ENCODE assay signal across 8 cellular contexts in genomic region chr13:110319774-110320509, GRCh38. TPM values are rescaled to one million over a fixed set of nuclear protein-coding genes. Genes with fewer than 3 reads are reported as not detected.
A peak's percentile ranks its signal among the peaks of the same experiment; 100 is the strongest.
DNase-seq lines count a peak whose midpoint lies in the region; ATAC-seq and TF ChIP-seq lines count a peak whose summit lies in the region.

No MANE protein-coding gene starts in this region.

- H3K4me1 ChIP-seq in gastroesophageal sphincter (peaks cover 6 to 100% (median 61%) of the 10 kb centered on the region in 3 donors), smooth muscle cell (ENCODE audit: low read depth) (peaks cover 26% of the 10 kb centered on the region), Peyer's patch (no peaks in the 10 kb centered on the region)

- TF ChIP-seq POLR2A in gastroesophageal sphincter (IDR thresholded peaks at IDR 0.05), result no peak
- no peak for TF ChIP-seq POLR2A in Peyer's patch (IDR thresholded peaks at IDR 0.05)

- peaks cover 99% of the 10 kb centered on the region for H3K79me2 ChIP-seq in smooth muscle cell (ENCODE audit: low read depth)

- H3K4me2 ChIP-seq in smooth muscle cell, result peak overlapping the region; percentile 77

- H3F3A ChIP-seq in smooth muscle cell (ENCODE audit: low read depth), result peaks cover 87% of the 10 kb centered on the region

- peak; percentile 55 for DNase-seq in H7
- no peak for DNase-seq in smooth muscle cell (lab: John Stamatoyannopoulos, UW; ENCODE audit: unreplicated experiment)
- no peak for DNase-seq in Peyer's patch
- DNase-seq in NCI-H2196 treated with DMSO at 0.1 percent for 48 hours (lab: John Stamatoyannopoulos, UW; ENCODE audit: unreplicated experiment), result no peak

- H3K4me3 ChIP-seq in H7 (ENCODE audit: insufficient read depth, low read depth, low read length) (no peak overlapping the region), gastroesophageal sphincter (no peak overlapping the region), smooth muscle cell (no peak overlapping the region), Peyer's patch (no peak overlapping the region)

- no peak for TF ChIP-seq EP300 in gastroesophageal sphincter (IDR thresholded peaks at IDR 0.05)

- TF ChIP-seq CTCF in gastroesophageal sphincter (IDR thresholded peaks at IDR 0.05) (no peak), smooth muscle cell (IDR thresholded peaks at IDR 0.05; ENCODE audit: borderline replicate concordance, insufficient read depth, poor library complexity, severe bottlenecking) (no peak), Peyer's patch (IDR thresholded peaks at IDR 0.05) (no peak)

- H3K36me3 ChIP-seq in H7 (replicated peaks; ENCODE audit: control insufficient read depth, insufficient read depth, low read length), result peaks cover 7% of the 10 kb centered on the region
- peaks cover 0 to 14% of the 10 kb centered on the region in 2 donors for H3K36me3 ChIP-seq in gastroesophageal sphincter
- H3K36me3 ChIP-seq in smooth muscle cell (ENCODE audit: low read depth), result peaks cover 4% of the 10 kb centered on the region
- peaks cover 0 to 8% (median 0%) of the 10 kb centered on the region in 3 donors for H3K36me3 ChIP-seq in Peyer's patch

- H3K9me3 ChIP-seq in gastroesophageal sphincter, result no peaks in the 10 kb centered on the region
- H3K9me3 ChIP-seq in smooth muscle cell (replicated peaks; ENCODE audit: low read depth), result no peaks in the 10 kb centered on the region
- no peaks in the 10 kb centered on the region for H3K9me3 ChIP-seq in Peyer's patch

- no peaks in the 10 kb centered on the region for H3K27me3 ChIP-seq in H7 (ENCODE audit: control insufficient read depth, insufficient read depth, low read length)
- no peaks in the 10 kb centered on the region for H3K27me3 ChIP-seq in gastroesophageal sphincter
- no peaks in the 10 kb centered on the region for H3K27me3 ChIP-seq in smooth muscle cell (ENCODE audit: low read depth)
- H3K27me3 ChIP-seq in Peyer's patch, result no peaks in the 10 kb centered on the region

- H4K20me1 ChIP-seq in smooth muscle cell (ENCODE audit: low read depth), result peaks cover 99% of the 10 kb centered on the region

- peak overlapping the region; percentile 45 for H3K9ac ChIP-seq in smooth muscle cell (ENCODE audit: low read depth)

- H2AFZ ChIP-seq in smooth muscle cell (ENCODE audit: low read depth), result no peak overlapping the region

- peak overlapping the region; percentile 52 to 99 (median 84) for H3K27ac ChIP-seq in gastroesophageal sphincter
- H3K27ac ChIP-seq in smooth muscle cell (ENCODE audit: low read depth), result peak overlapping the region; percentile 96
- peak overlapping the region in 2 of 4 donors; percentile 44 to 50 for H3K27ac ChIP-seq in Peyer's patch

- ATAC-seq in SK-N-SH treated with all-trans-retinoic acid at 6 μM for 48 hours, result peak; percentile 80
- peak; percentile 22 for ATAC-seq in gastroesophageal sphincter
- ATAC-seq in HG02678 (IDR thresholded peaks at IDR 0.05; ENCODE audit: unreplicated experiment), result no peak
- no peak for ATAC-seq in HG03095 (IDR thresholded peaks at IDR 0.05; ENCODE audit: unreplicated experiment)

- 49 to 63% methylated on average over 12 to 14 of the region's 19 CpGs for WGBS in gastroesophageal sphincter (ENCODE audit: low coverage in 1 of 2), 2 donors
- 37% methylated on average over 17 of the region's 19 CpGs for WGBS in smooth muscle cell (ENCODE audit: low lambda C conversion rate)

TF ChIP-seq in SK-N-SH treated with all-trans-retinoic acid at 6 μM for 48 hours, 23 proteins besides CTCF, POLR2A, EP300 and RAD21:
- TF ChIP-seq ZC3H10 (CRISPR knock-in tag; IDR thresholded peaks at IDR 0.05), result no peak
- TF ChIP-seq ARNTL (CRISPR knock-in tag; IDR thresholded peaks at IDR 0.05; ENCODE audit: borderline replicate concordance, low read depth), result no peak
- TF ChIP-seq, protein P1, sequence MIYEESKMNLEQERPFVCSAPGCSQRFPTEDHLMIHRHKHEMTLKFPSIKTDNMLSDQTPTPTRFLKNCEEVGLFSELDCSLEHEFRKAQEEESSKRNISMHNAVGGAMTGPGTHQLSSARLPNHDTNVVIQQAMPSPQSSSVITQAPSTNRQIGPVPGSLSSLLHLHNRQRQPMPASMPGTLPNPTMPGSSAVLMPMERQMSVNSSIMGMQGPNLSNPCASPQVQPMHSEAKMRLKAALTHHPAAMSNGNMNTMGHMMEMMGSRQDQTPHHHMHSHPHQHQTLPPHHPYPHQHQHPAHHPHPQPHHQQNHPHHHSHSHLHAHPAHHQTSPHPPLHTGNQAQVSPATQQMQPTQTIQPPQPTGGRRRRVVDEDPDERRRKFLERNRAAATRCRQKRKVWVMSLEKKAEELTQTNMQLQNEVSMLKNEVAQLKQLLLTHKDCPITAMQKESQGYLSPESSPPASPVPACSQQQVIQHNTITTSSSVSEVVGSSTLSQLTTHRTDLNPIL (CRISPR knock-in tag; IDR thresholded peaks at IDR 0.05; ENCODE audit: low read depth), result no peak
- 0 out of 2 replicates have a peak, but pooled peaks have one; percentile 17 for TF ChIP-seq ISL1 (CRISPR knock-in tag; IDR thresholded peaks at IDR 0.05)
- TF ChIP-seq, protein P2, sequence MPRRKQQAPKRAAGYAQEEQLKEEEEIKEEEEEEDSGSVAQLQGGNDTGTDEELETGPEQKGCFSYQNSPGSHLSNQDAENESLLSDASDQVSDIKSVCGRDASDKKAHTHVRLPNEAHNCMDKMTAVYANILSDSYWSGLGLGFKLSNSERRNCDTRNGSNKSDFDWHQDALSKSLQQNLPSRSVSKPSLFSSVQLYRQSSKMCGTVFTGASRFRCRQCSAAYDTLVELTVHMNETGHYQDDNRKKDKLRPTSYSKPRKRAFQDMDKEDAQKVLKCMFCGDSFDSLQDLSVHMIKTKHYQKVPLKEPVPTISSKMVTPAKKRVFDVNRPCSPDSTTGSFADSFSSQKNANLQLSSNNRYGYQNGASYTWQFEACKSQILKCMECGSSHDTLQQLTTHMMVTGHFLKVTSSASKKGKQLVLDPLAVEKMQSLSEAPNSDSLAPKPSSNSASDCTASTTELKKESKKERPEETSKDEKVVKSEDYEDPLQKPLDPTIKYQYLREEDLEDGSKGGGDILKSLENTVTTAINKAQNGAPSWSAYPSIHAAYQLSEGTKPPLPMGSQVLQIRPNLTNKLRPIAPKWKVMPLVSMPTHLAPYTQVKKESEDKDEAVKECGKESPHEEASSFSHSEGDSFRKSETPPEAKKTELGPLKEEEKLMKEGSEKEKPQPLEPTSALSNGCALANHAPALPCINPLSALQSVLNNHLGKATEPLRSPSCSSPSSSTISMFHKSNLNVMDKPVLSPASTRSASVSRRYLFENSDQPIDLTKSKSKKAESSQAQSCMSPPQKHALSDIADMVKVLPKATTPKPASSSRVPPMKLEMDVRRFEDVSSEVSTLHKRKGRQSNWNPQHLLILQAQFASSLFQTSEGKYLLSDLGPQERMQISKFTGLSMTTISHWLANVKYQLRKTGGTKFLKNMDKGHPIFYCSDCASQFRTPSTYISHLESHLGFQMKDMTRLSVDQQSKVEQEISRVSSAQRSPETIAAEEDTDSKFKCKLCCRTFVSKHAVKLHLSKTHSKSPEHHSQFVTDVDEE (CRISPR knock-in tag; IDR thresholded peaks at IDR 0.05), result no peak
- TF ChIP-seq, protein P3, sequence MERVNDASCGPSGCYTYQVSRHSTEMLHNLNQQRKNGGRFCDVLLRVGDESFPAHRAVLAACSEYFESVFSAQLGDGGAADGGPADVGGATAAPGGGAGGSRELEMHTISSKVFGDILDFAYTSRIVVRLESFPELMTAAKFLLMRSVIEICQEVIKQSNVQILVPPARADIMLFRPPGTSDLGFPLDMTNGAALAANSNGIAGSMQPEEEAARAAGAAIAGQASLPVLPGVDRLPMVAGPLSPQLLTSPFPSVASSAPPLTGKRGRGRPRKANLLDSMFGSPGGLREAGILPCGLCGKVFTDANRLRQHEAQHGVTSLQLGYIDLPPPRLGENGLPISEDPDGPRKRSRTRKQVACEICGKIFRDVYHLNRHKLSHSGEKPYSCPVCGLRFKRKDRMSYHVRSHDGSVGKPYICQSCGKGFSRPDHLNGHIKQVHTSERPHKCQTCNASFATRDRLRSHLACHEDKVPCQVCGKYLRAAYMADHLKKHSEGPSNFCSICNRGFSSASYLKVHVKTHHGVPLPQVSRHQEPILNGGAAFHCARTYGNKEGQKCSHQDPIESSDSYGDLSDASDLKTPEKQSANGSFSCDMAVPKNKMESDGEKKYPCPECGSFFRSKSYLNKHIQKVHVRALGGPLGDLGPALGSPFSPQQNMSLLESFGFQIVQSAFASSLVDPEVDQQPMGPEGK (CRISPR knock-in tag; IDR thresholded peaks at IDR 0.05; ENCODE audit: borderline replicate concordance), result no peak
- no peak for TF ChIP-seq TCF4 (CRISPR knock-in tag; IDR thresholded peaks at IDR 0.05; ENCODE audit: borderline replicate concordance)
TF ChIP-seq in SK-N-SH treated with all-trans-retinoic acid at 6 μM for 48 hours: peak in this region for 1.

RNA-seq across cellular contexts. Expression of gene COL4A2, which starts 12.9 kb away (rescaled TPM):
- total RNA-seq in H7 (2014; rRNA removed; shearing (Covaris generic)), result 166 and 168 TPM in 2 replicates
- total RNA-seq in gastroesophageal sphincter (100 to 1,000 TPM; 478 to 945 (median 543) TPM), smooth muscle cell (1,456 and 1,535 TPM in 2 replicates), Peyer's patch (100 to 1,000 TPM in 2 of 4 donors, 10 to 100 TPM in 2; 56.6 to 139 (median 89.1) TPM)
- polyA plus RNA-seq in smooth muscle cell, result 2,012 and 2,786 TPM in 2 replicates

RNA-seq across cellular contexts. Expression of gene COL4A1, which starts 13.0 kb away (rescaled TPM):
- 131 and 135 TPM in 2 replicates for total RNA-seq in H7 (2014; rRNA removed; shearing (Covaris generic))
- total RNA-seq in gastroesophageal sphincter, result 100 to 1,000 TPM; 278 to 618 (median 440) TPM
- 4,372 and 5,353 TPM in 2 replicates for total RNA-seq in smooth muscle cell
- 1,844 and 2,409 TPM in 2 replicates for polyA plus RNA-seq in smooth muscle cell
- 10 to 100 TPM; 28.0 to 69.3 (median 36.3) TPM for total RNA-seq in Peyer's patch

Comparison
In these comparisons a context has a peak if more than half of its experiments do, and no peak if none do; other contexts are left out.
1. ATAC-seq: peak in SK-N-SH treated with all-trans-retinoic acid at 6 μM for 48 hours (single experiment) and gastroesophageal sphincter (single experiment); none in HG02678 (single experiment) and HG03095 (single experiment).